8 cellular contexts compared by ENCODE assay signal in the genomic region with DNA sequence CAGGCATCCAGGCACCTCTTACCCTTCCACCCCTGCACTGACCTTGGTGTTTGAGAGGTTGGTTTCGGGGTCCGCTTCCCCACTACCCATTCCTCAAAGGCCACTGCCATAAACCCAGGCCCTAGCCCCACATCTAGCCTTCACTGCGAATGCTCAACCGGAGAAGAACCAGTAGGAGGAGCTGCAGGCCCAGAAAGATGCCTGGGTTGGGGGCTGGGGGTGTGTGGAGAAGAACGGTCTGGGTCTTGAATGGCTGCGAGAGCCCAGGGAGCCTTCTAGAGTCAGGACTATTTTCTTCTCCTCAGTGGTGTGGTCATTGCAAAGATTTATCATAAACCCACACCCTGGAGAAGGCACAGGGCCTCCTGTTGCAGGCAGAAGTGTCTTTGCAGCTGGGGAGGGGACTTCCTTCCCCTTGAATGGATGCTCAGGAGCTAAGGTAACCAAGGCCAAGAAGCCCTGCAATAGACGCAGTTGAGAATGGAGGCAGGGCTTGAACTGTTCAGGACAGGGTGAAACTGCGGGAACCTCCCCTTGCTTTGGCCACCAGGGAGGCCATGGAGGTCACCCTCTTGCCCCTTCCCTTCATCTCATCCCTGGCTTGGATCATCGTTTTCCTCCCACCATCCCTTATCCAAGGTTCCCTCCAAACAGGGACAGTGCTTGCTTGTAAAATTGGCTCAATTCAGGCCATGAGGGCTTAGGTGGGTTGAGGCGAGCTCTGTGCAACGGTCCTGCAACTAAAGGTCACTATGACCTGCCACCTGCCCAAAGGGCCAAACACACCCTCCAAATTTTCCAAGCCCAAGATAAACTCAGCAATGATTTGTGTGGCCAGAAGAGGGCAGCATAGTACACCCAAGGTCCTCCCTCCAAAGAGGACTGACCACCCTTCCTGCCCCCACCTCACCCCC. TPM values are rescaled to one million over a fixed set of nuclear protein-coding genes. Genes with fewer than 3 reads are reported as not detected.
DNase-seq lines count a peak whose midpoint lies in the region; ATAC-seq and TF ChIP-seq lines count a peak whose summit lies in the region.

No MANE protein-coding gene starts in this region.

- H3K9me2 ChIP-seq in GM23248 (ENCODE audit: insufficient read depth) = no peaks in the 10 kb centered on the region
- H3K9me2 ChIP-seq in neural cell (ENCODE audit: insufficient read depth, low read length) = no peaks in the 10 kb centered on the region

- H3K27ac ChIP-seq in GM23248 (no peak overlapping the region), Peyer's patch (no peak overlapping the region), neural cell (ENCODE audit: low read length) (no peak overlapping the region)

- H3K9me3 Mint-ChIP-seq in stimulated activated naive B cell treated with anti-CD40 and anti-IgM and Interleukin-4, amounts not matched to agents 10 μg/mL and 1 μg/mL and 100 μg/mL, for 72 hours = peaks cover 6 to 11% of the 10 kb centered on the region in 2 donors

- H3K9ac ChIP-seq in GM23248 (no peak overlapping the region), neural cell (ENCODE audit: low read length) (no peak overlapping the region)

- H3F3A ChIP-seq in GM23248 (ENCODE audit: insufficient read depth) (no peaks in the 10 kb centered on the region), neural cell (ENCODE audit: insufficient read depth, low read length, poor library complexity, severe bottlenecking) (no peaks in the 10 kb centered on the region)

- H3K79me2 ChIP-seq in GM23248 (ENCODE audit: insufficient read depth) (no peaks in the 10 kb centered on the region), neural cell (replicated peaks; ENCODE audit: insufficient read depth, low read length) (no peaks in the 10 kb centered on the region)

- H4K20me1 ChIP-seq in GM23248 (ENCODE audit: insufficient read depth) = no peaks in the 10 kb centered on the region
- H4K20me1 ChIP-seq in neural cell (ENCODE audit: insufficient read depth) = no peaks in the 10 kb centered on the region

- TF ChIP-seq CTCF in Peyer's patch (IDR thresholded peaks at IDR 0.05) (peak in 5 of 6 experiments; percentile 30 to 40 (median 39)), neural cell (IDR thresholded peaks at IDR 0.05; ENCODE audit: poor library complexity, severe bottlenecking) (peak; percentile 55)

- ATAC-seq in GM21619 (IDR thresholded peaks at IDR 0.05; ENCODE audit: unreplicated experiment) (no peak), GM21576 (IDR thresholded peaks at IDR 0.05; ENCODE audit: unreplicated experiment) (no peak)
- ATAC-seq in stimulated activated naive B cell treated with anti-CD40 and anti-IgM and Interleukin-4, amounts not matched to agents 10 μg/mL and 1 μg/mL and 100 μg/mL, for 72 hours (replicated peaks) = no peak

- H3K4me3 ChIP-seq in GM23248 (no peak overlapping the region), Peyer's patch (no peak overlapping the region), neural cell (ENCODE audit: low read length) (no peak overlapping the region)

- no peak overlapping the region for H3K4me2 ChIP-seq in GM23248 (ENCODE audit: unreplicated experiment)
- no peak overlapping the region for H3K4me2 ChIP-seq in neural cell (ENCODE audit: low read length)

- no peak overlapping the region for H2AFZ ChIP-seq in GM23248
- no peak overlapping the region for H2AFZ ChIP-seq in neural cell (ENCODE audit: low read depth, low read length)

- H3K27ac Mint-ChIP-seq in stimulated activated naive B cell treated with anti-CD40 and anti-IgM and Interleukin-4, amounts not matched to agents 10 μg/mL and 1 μg/mL and 100 μg/mL, for 72 hours = no peak overlapping the region

- TF ChIP-seq RAD21 in neural cell (conservative IDR thresholded peaks at IDR 0.05) = peak; percentile 48

- H3K4me3 Mint-ChIP-seq in stimulated activated naive B cell treated with anti-CD40 and anti-IgM and Interleukin-4, amounts not matched to agents 10 μg/mL and 1 μg/mL and 100 μg/mL, for 72 hours = no peak overlapping the region

- H3K4me1 ChIP-seq in GM23248 (ENCODE audit: insufficient read depth) (no peaks in the 10 kb centered on the region), Peyer's patch (no peaks in the 10 kb centered on the region)

- WGBS in GM23248 (ENCODE audit: low coverage in 1 of 2, low lambda C conversion rate in 2 of 2, missing lambda C conversion rate in 2 of 2), 2 experiments = 49 to 52% methylated on average over 11 of the region's 11 CpGs

- H3K27me3 Mint-ChIP-seq in stimulated activated naive B cell treated with anti-CD40 and anti-IgM and Interleukin-4, amounts not matched to agents 10 μg/mL and 1 μg/mL and 100 μg/mL, for 72 hours = peaks cover 11 to 40% of the 10 kb centered on the region in 2 donors

- H3K36me3 Mint-ChIP-seq in stimulated activated naive B cell treated with anti-CD40 and anti-IgM and Interleukin-4, amounts not matched to agents 10 μg/mL and 1 μg/mL and 100 μg/mL, for 72 hours = peaks cover 6 to 10% of the 10 kb centered on the region in 2 donors

- TF ChIP-seq POLR2A in Peyer's patch (IDR thresholded peaks at IDR 0.05) (no peak), erythroblast (IDR thresholded peaks at IDR 0.05; ENCODE audit: low read length) (no peak)

- peak; percentile 12 for DNase-seq in Caki2 (ENCODE audit: low read depth)
- DNase-seq in GM23248 = peak; percentile 49
- no peak for DNase-seq in Peyer's patch
- peak; percentile 57 to 78 for DNase-seq in erythroblast (lab: John Stamatoyannopoulos, UW)
- no peak for DNase-seq in stimulated activated naive B cell treated with anti-CD40 and anti-IgM and Interleukin-4, amounts not matched to agents 10 μg/mL and 1 μg/mL and 100 μg/mL, for 72 hours

- no peak for TF ChIP-seq EP300 in neural cell (conservative IDR thresholded peaks at IDR 0.05; ENCODE audit: poor library complexity, severe bottlenecking)

- no peaks in the 10 kb centered on the region for H3K9me3 ChIP-seq in GM23248 (ENCODE audit: low read depth)
- no peaks in the 10 kb centered on the region for H3K9me3 ChIP-seq in Peyer's patch
- H3K9me3 ChIP-seq in neural cell (ENCODE audit: low read length) = no peaks in the 10 kb centered on the region

- H3K27me3 ChIP-seq in GM23248 (replicated peaks; ENCODE audit: insufficient read depth) (no peaks in the 10 kb centered on the region), Peyer's patch (no peaks in the 10 kb centered on the region), neural cell (ENCODE audit: insufficient read depth, low read depth, low read length) (no peaks in the 10 kb centered on the region)

- H3K36me3 ChIP-seq in GM23248 (ENCODE audit: low read depth) = no peaks in the 10 kb centered on the region
- H3K36me3 ChIP-seq in Peyer's patch = peaks cover 0 to 3% (median 0%) of the 10 kb centered on the region in 3 donors
- no peaks in the 10 kb centered on the region for H3K36me3 ChIP-seq in neural cell (ENCODE audit: insufficient read depth, low read length)

- in situ Hi-C loops in Caki2 (cut with HindIII; ENCODE audit: low pct_unique_long_range_greater_than_20kb, low sequenced_read_pairs) = no loop called here
- in situ Hi-C loops in GM23248 (cut with MboI) = loop anchor here (25.0 kb wide), 1 partner anchor 496 kb away; a partner anchor contains a TSS

- H3K4me1 Mint-ChIP-seq in stimulated activated naive B cell treated with anti-CD40 and anti-IgM and Interleukin-4, amounts not matched to agents 10 μg/mL and 1 μg/mL and 100 μg/mL, for 72 hours = peaks cover 1 to 24% of the 10 kb centered on the region in 2 donors

TF ChIP-seq in neural cell, 6 proteins besides CTCF, POLR2A, EP300 and RAD21:
- TF ChIP-seq EZH2 (IDR thresholded peaks at IDR 0.05; ENCODE audit: borderline replicate concordance, insufficient read depth, low read length, poor library complexity, severe bottlenecking) (no peak), POLR2AphosphoS5 (IDR thresholded peaks at IDR 0.05) (no peak), MXI1 (conservative IDR thresholded peaks at IDR 0.05; ENCODE audit: poor library complexity, severe bottlenecking) (no peak), SMC3 (conservative IDR thresholded peaks at IDR 0.05; ENCODE audit: poor library complexity) (peak; percentile 51)
- TF ChIP-seq, protein P1, sequence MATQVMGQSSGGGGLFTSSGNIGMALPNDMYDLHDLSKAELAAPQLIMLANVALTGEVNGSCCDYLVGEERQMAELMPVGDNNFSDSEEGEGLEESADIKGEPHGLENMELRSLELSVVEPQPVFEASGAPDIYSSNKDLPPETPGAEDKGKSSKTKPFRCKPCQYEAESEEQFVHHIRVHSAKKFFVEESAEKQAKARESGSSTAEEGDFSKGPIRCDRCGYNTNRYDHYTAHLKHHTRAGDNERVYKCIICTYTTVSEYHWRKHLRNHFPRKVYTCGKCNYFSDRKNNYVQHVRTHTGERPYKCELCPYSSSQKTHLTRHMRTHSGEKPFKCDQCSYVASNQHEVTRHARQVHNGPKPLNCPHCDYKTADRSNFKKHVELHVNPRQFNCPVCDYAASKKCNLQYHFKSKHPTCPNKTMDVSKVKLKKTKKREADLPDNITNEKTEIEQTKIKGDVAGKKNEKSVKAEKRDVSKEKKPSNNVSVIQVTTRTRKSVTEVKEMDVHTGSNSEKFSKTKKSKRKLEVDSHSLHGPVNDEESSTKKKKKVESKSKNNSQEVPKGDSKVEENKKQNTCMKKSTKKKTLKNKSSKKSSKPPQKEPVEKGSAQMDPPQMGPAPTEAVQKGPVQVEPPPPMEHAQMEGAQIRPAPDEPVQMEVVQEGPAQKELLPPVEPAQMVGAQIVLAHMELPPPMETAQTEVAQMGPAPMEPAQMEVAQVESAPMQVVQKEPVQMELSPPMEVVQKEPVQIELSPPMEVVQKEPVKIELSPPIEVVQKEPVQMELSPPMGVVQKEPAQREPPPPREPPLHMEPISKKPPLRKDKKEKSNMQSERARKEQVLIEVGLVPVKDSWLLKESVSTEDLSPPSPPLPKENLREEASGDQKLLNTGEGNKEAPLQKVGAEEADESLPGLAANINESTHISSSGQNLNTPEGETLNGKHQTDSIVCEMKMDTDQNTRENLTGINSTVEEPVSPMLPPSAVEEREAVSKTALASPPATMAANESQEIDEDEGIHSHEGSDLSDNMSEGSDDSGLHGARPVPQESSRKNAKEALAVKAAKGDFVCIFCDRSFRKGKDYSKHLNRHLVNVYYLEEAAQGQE (IDR thresholded peaks at IDR 0.05; ENCODE audit: borderline replicate concordance) = no peak

RNA-seq across cellular contexts. Expression of a gene that starts 20.9 kb away (rescaled TPM):
- not detected in 2 replicates for total RNA-seq in Caki2 (2014; rRNA removed; shearing (Covaris generic); ENCODE audit: low replicate concordance)
- total RNA-seq in GM23248 (2014; rRNA removed; shearing (Covaris generic)) = 12.0 and 22.2 TPM in 2 replicates
- polyA plus RNA-seq in GM23248 (2016; fragmentation: Nextera tagmentation; extraction: Ambion mirVana) = 25.3 and 26.3 TPM in 2 replicates
- total RNA-seq in Peyer's patch = 10 to 100 TPM in 3 of 4 donors, 1 to 10 TPM in 1; 2.5 to 68.5 (median 33.1) TPM
- polyA plus RNA-seq in neural cell = 0.09 TPM in 1 of 2 replicates, not detected in the other
- 0.23 and 0.73 TPM in 2 replicates for polyA minus RNA-seq in neural cell

Comparison
In these comparisons a context has a peak if more than half of its experiments do, and no peak if none do; other contexts are left out.
1. DNase-seq: peak in Caki2 (single experiment), GM23248 (single experiment) and erythroblast (2 of 2); none in Peyer's patch (0 of 3) and stimulated activated naive B cell treated with anti-CD40 and anti-IgM and Interleukin-4, amounts not matched to agents 10 μg/mL and 1 μg/mL and 100 μg/mL, for 72 hours (single experiment).